Comparison of ENCODE assay signal across 8 cellular contexts in genomic region chr12:102879144-102879763, GRCh38. TPM values are rescaled to one million over a fixed set of nuclear protein-coding genes. Genes with fewer than 3 reads are reported as not detected.
DNase-seq lines count a peak whose midpoint lies in the region; ATAC-seq and TF ChIP-seq lines count a peak whose summit lies in the region.

No MANE protein-coding gene starts in this region.

- H3K4me1 Mint-ChIP-seq in activated T-helper 17 cell treated with anti-CD3 and anti-CD28 coated beads, Interleukin-2, amount 50 U/mL, for 72 hours, result no peaks in the 10 kb centered on the region
- no peaks in the 10 kb centered on the region for H3K4me1 Mint-ChIP-seq in stimulated activated effector memory CD8-positive, alpha-beta T cell treated with anti-CD3 and anti-CD28 coated beads, Interleukin-12 subunit alpha, Interleukin-12 subunit beta, amount 100 ng/mL, for 72 hours
- H3K4me1 Mint-ChIP-seq in CD14-positive monocyte, result no peaks in the 10 kb centered on the region

- H3K27me3 Mint-ChIP-seq in activated T-helper 17 cell treated with anti-CD3 and anti-CD28 coated beads, Interleukin-2, amount 50 U/mL, for 72 hours, result peaks cover 11% of the 10 kb centered on the region
- H3K27me3 Mint-ChIP-seq in CD14-positive monocyte (ENCODE audit: low read depth in 3 of 3), result peaks cover 0 to 3% (median 3%) of the 10 kb centered on the region in 3 donors

- intact Hi-C loops in CD14-positive monocyte (cut with micrococcal nuclease), result no loop called here

- TF ChIP-seq CTCF in CD14-positive monocyte (IDR thresholded peaks at IDR 0.05), result no peak

- peak; percentile 48 to 51 for DNase-seq in AML-193 (lab: John Stamatoyannopoulos, UW)
- peak; percentile 55 for DNase-seq in NCI-H345 treated with DMSO at 0.1 percent for 48 hours (lab: John Stamatoyannopoulos, UW; ENCODE audit: unreplicated experiment)
- peak; percentile 7 for DNase-seq in hepatic stellate cell (ENCODE audit: low spot score)
- DNase-seq in stimulated activated effector memory CD8-positive, alpha-beta T cell treated with anti-CD3 and anti-CD28 coated beads, Interleukin-12 subunit alpha, Interleukin-12 subunit beta, amount 100 ng/mL, for 72 hours (ENCODE audit: low spot score in 2 of 2), result no peak
- DNase-seq in CD14-positive monocyte (ENCODE audit: low spot score), result no peak

- H3K9me3 Mint-ChIP-seq in activated T-helper 17 cell treated with anti-CD3 and anti-CD28 coated beads, Interleukin-2, amount 50 U/mL, for 72 hours, result no peaks in the 10 kb centered on the region
- H3K9me3 Mint-ChIP-seq in stimulated activated effector memory CD8-positive, alpha-beta T cell treated with anti-CD3 and anti-CD28 coated beads, Interleukin-12 subunit alpha, Interleukin-12 subunit beta, amount 100 ng/mL, for 72 hours, result no peaks in the 10 kb centered on the region
- H3K9me3 Mint-ChIP-seq in CD14-positive monocyte, result peaks cover 0 to 1% (median 0%) of the 10 kb centered on the region in 7 donors

- no peaks in the 10 kb centered on the region for H3K36me3 Mint-ChIP-seq in activated T-helper 17 cell treated with anti-CD3 and anti-CD28 coated beads, Interleukin-2, amount 50 U/mL, for 72 hours (ENCODE audit: low read depth)
- no peaks in the 10 kb centered on the region for H3K36me3 Mint-ChIP-seq in stimulated activated effector memory CD8-positive, alpha-beta T cell treated with anti-CD3 and anti-CD28 coated beads, Interleukin-12 subunit alpha, Interleukin-12 subunit beta, amount 100 ng/mL, for 72 hours
- no peaks in the 10 kb centered on the region for H3K36me3 Mint-ChIP-seq in CD14-positive monocyte

- ATAC-seq in GM18517 (IDR thresholded peaks at IDR 0.05; ENCODE audit: unreplicated experiment) (peak; percentile 61), HG03439 (IDR thresholded peaks at IDR 0.05; ENCODE audit: unreplicated experiment) (peak; percentile 67)
- peak; percentile 70 for ATAC-seq in activated T-helper 17 cell treated with anti-CD3 and anti-CD28 coated beads, Interleukin-2, amount 50 U/mL, for 72 hours (replicated peaks)
- peak; percentile 76 for ATAC-seq in stimulated activated effector memory CD8-positive, alpha-beta T cell treated with anti-CD3 and anti-CD28 coated beads, Interleukin-12 subunit alpha, Interleukin-12 subunit beta, amount 100 ng/mL, for 72 hours

- H3K27ac Mint-ChIP-seq in activated T-helper 17 cell treated with anti-CD3 and anti-CD28 coated beads, Interleukin-2, amount 50 U/mL, for 72 hours, result no peak overlapping the region
- no peak overlapping the region for H3K27ac Mint-ChIP-seq in stimulated activated effector memory CD8-positive, alpha-beta T cell treated with anti-CD3 and anti-CD28 coated beads, Interleukin-12 subunit alpha, Interleukin-12 subunit beta, amount 100 ng/mL, for 72 hours
- H3K27ac Mint-ChIP-seq in CD14-positive monocyte, result no peak overlapping the region

- no peak overlapping the region for H3K4me3 Mint-ChIP-seq in activated T-helper 17 cell treated with anti-CD3 and anti-CD28 coated beads, Interleukin-2, amount 50 U/mL, for 72 hours
- H3K4me3 Mint-ChIP-seq in stimulated activated effector memory CD8-positive, alpha-beta T cell treated with anti-CD3 and anti-CD28 coated beads, Interleukin-12 subunit alpha, Interleukin-12 subunit beta, amount 100 ng/mL, for 72 hours, result no peak overlapping the region
- H3K4me3 Mint-ChIP-seq in CD14-positive monocyte, result peak overlapping the region in 1 of 2 donors; percentile 12

RNA-seq across cellular contexts. Expression of gene PAH, which starts 37.8 kb away (rescaled TPM):
- total RNA-seq in activated T-helper 17 cell treated with anti-CD3 and anti-CD28 coated beads, Interleukin-2, amount 50 U/mL, for 72 hours, result under 1 TPM in 1 of 2 donors, not detected in 1; 0.21 TPM
- not detected for polyA plus RNA-seq in CD14-positive monocyte

Comparison
In these comparisons a context has a peak if more than half of its experiments do, and no peak if none do; other contexts are left out.
1. DNase-seq: peak in AML-193 (2 of 2), NCI-H345 treated with DMSO at 0.1 percent for 48 hours (single experiment) and hepatic stellate cell (single experiment); none in stimulated activated effector memory CD8-positive, alpha-beta T cell treated with anti-CD3 and anti-CD28 coated beads, Interleukin-12 subunit alpha, Interleukin-12 subunit beta, amount 100 ng/mL, for 72 hours (0 of 2) and CD14-positive monocyte (single experiment).
2. Peak in every context shown above with its lines, with median percentiles within 50 percentile points of each other: ATAC-seq.